In genomic region chr12:68686262-68686594, GRCh38 we compare ENCODE assay signal across 8 cellular contexts. TPM values are rescaled to one million over a fixed set of nuclear protein-coding genes. Genes with fewer than 3 reads are reported as not detected.
DNase-seq lines count a peak whose midpoint lies in the region; ATAC-seq and TF ChIP-seq lines count a peak whose summit lies in the region.

No MANE protein-coding gene starts in this region.

- TF ChIP-seq CTCF in right lobe of liver (IDR thresholded peaks at IDR 0.05), result no peak
- no peak for TF ChIP-seq CTCF in transverse colon (IDR thresholded peaks at IDR 0.05)

- CTCF ChIA-PET in activated naive CD4-positive, alpha-beta T cell treated with anti-CD3 and anti-CD28 coated beads for 36 hours (lab: Charles Lee), result interaction anchor here (0.6 kb wide), 1 partner anchor 16 kb away, joined by 4 read pairs; no protein-coding TSS in a partner anchor

- H3K9me3 ChIP-seq in adipocyte (ENCODE audit: control insufficient read depth, low read length) (no peaks in the 10 kb centered on the region), right lobe of liver (no peaks in the 10 kb centered on the region), transverse colon (no peaks in the 10 kb centered on the region)

- peak overlapping the region; percentile 98 for H3K4me3 Mint-ChIP-seq in activated naive CD4-positive, alpha-beta T cell treated with anti-CD3 and anti-CD28 coated beads for 36 hours

- no peak for TF ChIP-seq EP300 in transverse colon (IDR thresholded peaks at IDR 0.05; ENCODE audit: low read depth)

- H3K27ac ChIP-seq in right lobe of liver, result peak overlapping the region; percentile 53 to 89 (median 82)
- peak overlapping the region; percentile 78 to 88 (median 84) for H3K27ac ChIP-seq in transverse colon

- in situ Hi-C loops in transverse colon (cut with MboI; ENCODE audit: low pct_ligation_motif_present in 1 of 4, low pct_unique_long_range_greater_than_20kb in 1 of 4, low sequenced_read_pairs in 3 of 4), result loop anchor here (25.0 kb wide), 2 partner anchors 324 to 349 kb away; partner anchors contain the start of gene MDM1 (in 1 of the 4)

- H3K9me3 Mint-ChIP-seq in activated naive CD4-positive, alpha-beta T cell treated with anti-CD3 and anti-CD28 coated beads for 36 hours, result no peaks in the 10 kb centered on the region

- H3K27ac Mint-ChIP-seq in activated naive CD4-positive, alpha-beta T cell treated with anti-CD3 and anti-CD28 coated beads for 36 hours, result peak overlapping the region; percentile 96

- H3K4me3 ChIP-seq in adipocyte (ENCODE audit: low read length) (peak overlapping the region; percentile 90), right lobe of liver (peak overlapping the region; percentile 90 to 92 (median 91)), transverse colon (peak overlapping the region in 3 of 4 donors; percentile 76 to 80 (median 78))

- H3K4me1 ChIP-seq in adipocyte (ENCODE audit: control insufficient read depth, insufficient read depth, low read length) (peaks cover 23% of the 10 kb centered on the region), right lobe of liver (peaks cover 0 to 11% (median 6%) of the 10 kb centered on the region in 4 donors), transverse colon (peaks cover 3 to 24% (median 13%) of the 10 kb centered on the region in 4 donors)

- peaks cover 10% of the 10 kb centered on the region for H3K36me3 ChIP-seq in adipocyte (ENCODE audit: control insufficient read depth, insufficient read depth, low read length, severe bottlenecking)
- H3K36me3 ChIP-seq in right lobe of liver, result peaks cover 0 to 11% (median 3%) of the 10 kb centered on the region in 4 donors
- peaks cover 0 to 8% (median 2%) of the 10 kb centered on the region in 4 donors for H3K36me3 ChIP-seq in transverse colon

- H3K4me1 Mint-ChIP-seq in activated naive CD4-positive, alpha-beta T cell treated with anti-CD3 and anti-CD28 coated beads for 36 hours (ENCODE audit: low read depth), result peaks cover 42% of the 10 kb centered on the region

- ATAC-seq in right lobe of liver, result no peak

- H3K9ac ChIP-seq in adipocyte (ENCODE audit: low read length), result peak overlapping the region; percentile 88

- 17% methylated on average over 3 of the region's 3 CpGs for WGBS in right lobe of liver (ENCODE audit: insufficient coverage, low coverage, low lambda C conversion rate, missing lambda C conversion rate)
- 25 to 30% methylated on average over 3 of the region's 3 CpGs for WGBS in transverse colon (ENCODE audit: low coverage in 1 of 2), 2 donors

- H3K27me3 Mint-ChIP-seq in activated naive CD4-positive, alpha-beta T cell treated with anti-CD3 and anti-CD28 coated beads for 36 hours (ENCODE audit: low read depth), result no peaks in the 10 kb centered on the region

- TF ChIP-seq POLR2A in right lobe of liver (IDR thresholded peaks at IDR 0.05) (no peak), transverse colon (IDR thresholded peaks at IDR 0.05) (no peak)

- no peaks in the 10 kb centered on the region for H3K27me3 ChIP-seq in adipocyte (replicated peaks; ENCODE audit: control insufficient read depth, insufficient read depth, low read length)
- no peaks in the 10 kb centered on the region for H3K27me3 ChIP-seq in right lobe of liver
- no peaks in the 10 kb centered on the region for H3K27me3 ChIP-seq in transverse colon

- H3K36me3 Mint-ChIP-seq in activated naive CD4-positive, alpha-beta T cell treated with anti-CD3 and anti-CD28 coated beads for 36 hours (ENCODE audit: low read depth), result peaks cover 9% of the 10 kb centered on the region

- no peak for DNase-seq in activated naive CD4-positive, alpha-beta T cell treated with anti-CD3 and anti-CD28 coated beads for 36 hours
- DNase-seq in activated naive CD4-positive, alpha-beta T cell treated with Interleukin-2 at 50 U/mL for 16 hours, result no peak
- DNase-seq in adipocyte (ENCODE audit: low read depth), result no peak
- no peak for DNase-seq in right lobe of liver
- DNase-seq in transverse colon, result no peak
- DNase-seq in MV-4-11 (lab: John Stamatoyannopoulos, UW), result no peak
- DNase-seq in NCI-H2196 treated with DMSO at 0.1 percent for 48 hours (lab: John Stamatoyannopoulos, UW; ENCODE audit: unreplicated experiment), result no peak
- no peak for DNase-seq in stimulated activated naive CD4-positive, alpha-beta T cell treated with Interleukin-2 at 50 U/mL for 16 hours (lab: John Stamatoyannopoulos, UW)

- intact Hi-C loops in activated naive CD4-positive, alpha-beta T cell treated with anti-CD3 and anti-CD28 coated beads for 36 hours (cut with micrococcal nuclease), result loop anchor here (1.0 to 2.0 kb wide), 9 partner anchors 11 to 463 kb away; partner anchors contain the start of genes MDM1, MDM2 and SLC35E3
- intact Hi-C loops in right lobe of liver (cut with DNase I) (no loop called here), transverse colon (cut with DNase I; ENCODE audit: low total_unique reads) (loop anchor here (10.0 kb wide), 1 partner anchor 331 kb away; no protein-coding TSS in a partner anchor)

RNA-seq across cellular contexts. Expression of gene NUP107, which starts 0.6 kb away (rescaled TPM):
- total RNA-seq in activated naive CD4-positive, alpha-beta T cell treated with anti-CD3 and anti-CD28 coated beads for 36 hours, result 100 to 1,000 TPM; 126 to 135 TPM
- total RNA-seq in right lobe of liver, result 10 to 100 TPM in 4 of 6 experiments, 1 to 10 TPM in 2; 9.6 to 17.7 (median 11.9) TPM
- 10 to 100 TPM in 3 of 4 donors, 1 to 10 TPM in 1; 6.4 to 29.2 (median 22.6) TPM for total RNA-seq in transverse colon

RNA-seq across cellular contexts. Expression of gene SLC35E3, which starts 59.7 kb away (rescaled TPM):
- total RNA-seq in activated naive CD4-positive, alpha-beta T cell treated with anti-CD3 and anti-CD28 coated beads for 36 hours, result 1 to 10 TPM; 2.8 to 3.1 TPM
- total RNA-seq in right lobe of liver, result 1 to 10 TPM; 2.4 to 7.7 (median 6.7) TPM
- 1 to 10 TPM; 1.6 to 8.1 (median 4.6) TPM for total RNA-seq in transverse colon

Comparison
In these comparisons a context has a peak if more than half of its experiments do, and no peak if none do; other contexts are left out.
1. RNA of gene NUP107, which starts 0.6 kb away (total RNA-seq): 126 to 135 TPM in activated naive CD4-positive, alpha-beta T cell treated with anti-CD3 and anti-CD28 coated beads for 36 hours; 6.4 to 29.2 TPM in transverse colon and 9.6 to 17.7 TPM in right lobe of liver; every median in the first group is over 4 times any median in the second.
2. intact Hi-C loops: an anchor here in activated naive CD4-positive, alpha-beta T cell treated with anti-CD3 and anti-CD28 coated beads for 36 hours (1.0 to 2.0 kb wide) and transverse colon (10.0 kb wide); none called in right lobe of liver.
3. Peak in every context shown above with its lines, with median percentiles within 50 percentile points of each other: H3K4me3 ChIP-seq.